ENCODE assay signal across 8 cellular contexts in the genomic region with DNA sequence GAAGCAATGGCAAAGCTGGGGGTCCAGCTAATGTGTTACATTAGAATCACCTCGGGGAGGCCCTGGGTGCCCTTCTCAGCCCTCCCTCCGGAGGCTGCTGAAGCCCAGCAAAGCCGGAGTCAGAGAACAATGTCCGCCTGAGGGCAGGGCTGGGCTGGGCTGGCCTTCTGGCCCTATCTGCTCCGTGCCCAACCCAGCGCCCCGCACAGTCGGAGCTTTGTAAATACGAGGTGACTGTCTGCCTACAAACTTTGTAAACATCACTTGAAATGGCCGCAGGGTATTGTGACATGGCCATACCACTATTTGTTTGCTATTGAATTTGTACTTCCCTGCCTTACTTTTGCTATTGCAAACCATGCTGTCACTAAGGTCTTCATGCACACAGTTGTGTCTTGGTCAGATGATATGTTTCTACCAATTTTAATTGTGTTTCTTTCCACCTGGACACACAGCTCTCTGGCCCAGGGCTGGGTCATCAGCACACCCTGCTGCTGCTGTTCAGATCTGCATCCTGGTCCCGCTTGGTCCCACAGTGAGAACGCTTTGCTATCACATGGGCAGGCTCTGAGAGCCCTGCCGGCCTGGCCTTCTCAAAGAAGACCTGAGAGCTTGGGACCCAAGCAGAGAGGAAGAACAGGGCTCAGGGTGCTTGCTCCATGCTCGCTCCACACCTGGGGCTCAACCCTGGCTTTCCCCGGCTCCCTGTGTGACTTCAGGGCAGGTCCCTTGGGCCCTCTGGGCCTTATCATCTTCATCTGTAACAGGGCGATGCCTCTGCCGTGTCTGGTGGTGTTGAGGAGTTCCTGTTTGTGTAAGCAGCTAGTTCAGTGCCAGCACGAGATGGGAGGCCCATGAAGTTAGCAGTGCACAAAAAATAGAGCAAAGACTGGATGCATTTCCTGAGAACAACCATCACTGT. TPM values are rescaled to one million over a fixed set of nuclear protein-coding genes. Genes with fewer than 3 reads are reported as not detected.
DNase-seq lines count a peak whose midpoint lies in the region; ATAC-seq and TF ChIP-seq lines count a peak whose summit lies in the region.

No MANE protein-coding gene starts in this region.

- no peaks in the 10 kb centered on the region for H3K9me3 Mint-ChIP-seq in CD14-positive monocyte
- H3K9me3 Mint-ChIP-seq in activated naive CD4-positive, alpha-beta T cell treated with anti-CD3 and anti-CD28 coated beads for 36 hours, result no peaks in the 10 kb centered on the region

- H3K27me3 Mint-ChIP-seq in CD14-positive monocyte (ENCODE audit: low read depth in 3 of 3), result no peaks in the 10 kb centered on the region
- H3K27me3 Mint-ChIP-seq in activated naive CD4-positive, alpha-beta T cell treated with anti-CD3 and anti-CD28 coated beads for 36 hours (ENCODE audit: low read depth), result no peaks in the 10 kb centered on the region

- H3K4me3 Mint-ChIP-seq in CD14-positive monocyte, result peak overlapping the region; percentile 45 to 66
- H3K4me3 Mint-ChIP-seq in activated naive CD4-positive, alpha-beta T cell treated with anti-CD3 and anti-CD28 coated beads for 36 hours, result peak overlapping the region; percentile 65

- H3K36me3 Mint-ChIP-seq in CD14-positive monocyte, result peaks cover 15 to 17% of the 10 kb centered on the region in 2 donors
- H3K36me3 Mint-ChIP-seq in activated naive CD4-positive, alpha-beta T cell treated with anti-CD3 and anti-CD28 coated beads for 36 hours (ENCODE audit: low read depth), result peaks cover 4% of the 10 kb centered on the region

- no peak for TF ChIP-seq CTCF in CD14-positive monocyte (IDR thresholded peaks at IDR 0.05)

- CTCF ChIA-PET in activated naive CD4-positive, alpha-beta T cell treated with anti-CD3 and anti-CD28 coated beads for 36 hours (lab: Charles Lee), result interaction anchor here (0.7 to 4.1 kb wide), 7 partner anchors 8 to 52 kb away, joined by 3 to 25 read pairs (median 5); no protein-coding TSS in a partner anchor

- H3K4me1 Mint-ChIP-seq in CD14-positive monocyte, result peaks cover 44% of the 10 kb centered on the region
- peaks cover 82% of the 10 kb centered on the region for H3K4me1 Mint-ChIP-seq in activated naive CD4-positive, alpha-beta T cell treated with anti-CD3 and anti-CD28 coated beads for 36 hours (ENCODE audit: low read depth)

- intact Hi-C loops in CD14-positive monocyte (cut with micrococcal nuclease), result no loop called here
- intact Hi-C loops in activated naive CD4-positive, alpha-beta T cell treated with anti-CD3 and anti-CD28 coated beads for 36 hours (cut with micrococcal nuclease), result loop anchor here (1.0 to 2.0 kb wide), 3 partner anchors 9 to 55 kb away; a partner anchor contains a TSS

- peak overlapping the region; percentile 66 to 92 (median 80) for H3K27ac Mint-ChIP-seq in CD14-positive monocyte
- peak overlapping the region; percentile 96 for H3K27ac Mint-ChIP-seq in activated naive CD4-positive, alpha-beta T cell treated with anti-CD3 and anti-CD28 coated beads for 36 hours

- no peak overlapping the region for H3K27ac ChIP-seq in caudate nucleus (ENCODE audit: low read depth, low read length)

- DNase-seq in CD14-positive monocyte (ENCODE audit: low spot score) (no peak), NCI-H146 (lab: John Stamatoyannopoulos, UW) (peak; percentile 52), mucosa of gallbladder (ENCODE audit: low spot score) (peak; percentile 52), caudate nucleus (lab: John Stamatoyannopoulos, UW) (no peak), NCI-H187 treated with DMSO at 0.1 percent for 48 hours (lab: John Stamatoyannopoulos, UW) (no peak)
- DNase-seq in activated naive CD4-positive, alpha-beta T cell treated with anti-CD3 and anti-CD28 coated beads for 36 hours, result peak; percentile 63

- ATAC-seq in HG02885 (IDR thresholded peaks at IDR 0.05; ENCODE audit: poor library complexity, unreplicated experiment) (no peak), GM19324 (IDR thresholded peaks at IDR 0.05; ENCODE audit: low FRiP score, unreplicated experiment) (no peak)

RNA-seq across cellular contexts. Expression of a gene that starts 2.2 kb away (rescaled TPM):
- 10 to 100 TPM; 29.3 to 71.2 TPM for polyA plus RNA-seq in CD14-positive monocyte
- 10 to 100 TPM in 1 of 2 experiments, 1 to 10 TPM in 1; 8.5 to 10.0 TPM for total RNA-seq in activated naive CD4-positive, alpha-beta T cell treated with anti-CD3 and anti-CD28 coated beads for 36 hours
- total RNA-seq in mucosa of gallbladder, result 33.4 TPM

RNA-seq across cellular contexts. Expression of a gene that starts 13.7 kb away (rescaled TPM):
- 10 to 100 TPM; 13.8 to 19.1 TPM for polyA plus RNA-seq in CD14-positive monocyte
- total RNA-seq in activated naive CD4-positive, alpha-beta T cell treated with anti-CD3 and anti-CD28 coated beads for 36 hours, result 10 to 100 TPM; 37.0 to 38.6 TPM
- total RNA-seq in mucosa of gallbladder, result 51.2 TPM

RNA-seq across cellular contexts. Expression of a gene that starts 20.1 kb away (rescaled TPM):
- 10 to 100 TPM; 20.1 to 30.9 TPM for polyA plus RNA-seq in CD14-positive monocyte
- total RNA-seq in activated naive CD4-positive, alpha-beta T cell treated with anti-CD3 and anti-CD28 coated beads for 36 hours, result 10 to 100 TPM; 11.0 to 11.8 TPM
- 18.1 TPM for total RNA-seq in mucosa of gallbladder

RNA-seq across cellular contexts. Expression of a gene that starts 55.4 kb away (rescaled TPM):
- 100 to 1,000 TPM; 171 to 180 TPM for polyA plus RNA-seq in CD14-positive monocyte
- total RNA-seq in activated naive CD4-positive, alpha-beta T cell treated with anti-CD3 and anti-CD28 coated beads for 36 hours, result 100 to 1,000 TPM; 150 to 151 TPM
- total RNA-seq in mucosa of gallbladder, result 244 TPM

Comparison
In these comparisons a context has a peak if more than half of its experiments do, and no peak if none do; other contexts are left out.
1. DNase-seq: peak in NCI-H146 (single experiment), activated naive CD4-positive, alpha-beta T cell treated with anti-CD3 and anti-CD28 coated beads for 36 hours (single experiment) and mucosa of gallbladder (single experiment); none in CD14-positive monocyte (single experiment), caudate nucleus (0 of 61) and NCI-H187 treated with DMSO at 0.1 percent for 48 hours (single experiment).